Comparison of ENCODE assay signal across 1 cellular context in the genomic region with DNA sequence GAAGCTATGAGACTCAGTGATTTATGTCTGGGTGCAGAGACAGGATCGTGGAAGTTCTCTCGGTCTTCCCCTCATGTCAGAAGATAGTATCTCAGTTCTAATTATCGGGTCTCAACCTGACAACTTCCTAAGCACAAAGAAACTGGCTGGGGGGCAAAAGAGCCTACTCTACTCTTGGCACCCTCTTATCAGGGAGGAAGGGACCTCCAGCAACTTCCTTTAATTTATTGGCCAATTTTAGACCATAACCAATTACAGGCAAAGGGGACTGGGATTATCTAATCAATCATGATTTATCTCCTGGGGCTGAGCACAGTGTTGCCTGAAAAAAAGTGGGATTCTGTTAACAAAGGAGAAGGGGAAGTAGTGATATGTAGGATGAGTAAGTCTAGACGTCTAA.
A peak's percentile ranks its signal among the peaks of the same experiment; 100 is the strongest.
TF ChIP-seq lines count a peak whose summit lies in the region.

No MANE protein-coding gene starts in this region.

TF ChIP-seq in K562, 482 proteins besides CTCF, POLR2A, EP300 and RAD21 (continued from another document):
- TF ChIP-seq, protein P1, sequence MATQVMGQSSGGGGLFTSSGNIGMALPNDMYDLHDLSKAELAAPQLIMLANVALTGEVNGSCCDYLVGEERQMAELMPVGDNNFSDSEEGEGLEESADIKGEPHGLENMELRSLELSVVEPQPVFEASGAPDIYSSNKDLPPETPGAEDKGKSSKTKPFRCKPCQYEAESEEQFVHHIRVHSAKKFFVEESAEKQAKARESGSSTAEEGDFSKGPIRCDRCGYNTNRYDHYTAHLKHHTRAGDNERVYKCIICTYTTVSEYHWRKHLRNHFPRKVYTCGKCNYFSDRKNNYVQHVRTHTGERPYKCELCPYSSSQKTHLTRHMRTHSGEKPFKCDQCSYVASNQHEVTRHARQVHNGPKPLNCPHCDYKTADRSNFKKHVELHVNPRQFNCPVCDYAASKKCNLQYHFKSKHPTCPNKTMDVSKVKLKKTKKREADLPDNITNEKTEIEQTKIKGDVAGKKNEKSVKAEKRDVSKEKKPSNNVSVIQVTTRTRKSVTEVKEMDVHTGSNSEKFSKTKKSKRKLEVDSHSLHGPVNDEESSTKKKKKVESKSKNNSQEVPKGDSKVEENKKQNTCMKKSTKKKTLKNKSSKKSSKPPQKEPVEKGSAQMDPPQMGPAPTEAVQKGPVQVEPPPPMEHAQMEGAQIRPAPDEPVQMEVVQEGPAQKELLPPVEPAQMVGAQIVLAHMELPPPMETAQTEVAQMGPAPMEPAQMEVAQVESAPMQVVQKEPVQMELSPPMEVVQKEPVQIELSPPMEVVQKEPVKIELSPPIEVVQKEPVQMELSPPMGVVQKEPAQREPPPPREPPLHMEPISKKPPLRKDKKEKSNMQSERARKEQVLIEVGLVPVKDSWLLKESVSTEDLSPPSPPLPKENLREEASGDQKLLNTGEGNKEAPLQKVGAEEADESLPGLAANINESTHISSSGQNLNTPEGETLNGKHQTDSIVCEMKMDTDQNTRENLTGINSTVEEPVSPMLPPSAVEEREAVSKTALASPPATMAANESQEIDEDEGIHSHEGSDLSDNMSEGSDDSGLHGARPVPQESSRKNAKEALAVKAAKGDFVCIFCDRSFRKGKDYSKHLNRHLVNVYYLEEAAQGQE (CRISPR knock-in tag; IDR thresholded peaks at IDR 0.05; ENCODE audit: low read depth): no peak
- no peak for TF ChIP-seq KLF1 (tag; IDR thresholded peaks at IDR 0.05)
- TF ChIP-seq GABPA (tag; conservative IDR thresholded peaks at IDR 0.05; ENCODE audit: low read depth): 0 out of 2 replicates have a peak, but pooled peaks have one; percentile 8
- no peak for TF ChIP-seq ILF3 (IDR thresholded peaks at IDR 0.05; ENCODE audit: borderline replicate concordance)
- no peak for TF ChIP-seq ZNF668 (CRISPR knock-in tag; IDR thresholded peaks at IDR 0.05)
- TF ChIP-seq MAFK (IDR thresholded peaks at IDR 0.05; ENCODE audit: low read length): no peak
- TF ChIP-seq NRF1 (conservative IDR thresholded peaks at IDR 0.05 in 1 of 2, IDR thresholded peaks at IDR 0.05 in 1 of 2): no peak
- TF ChIP-seq, protein P2, sequence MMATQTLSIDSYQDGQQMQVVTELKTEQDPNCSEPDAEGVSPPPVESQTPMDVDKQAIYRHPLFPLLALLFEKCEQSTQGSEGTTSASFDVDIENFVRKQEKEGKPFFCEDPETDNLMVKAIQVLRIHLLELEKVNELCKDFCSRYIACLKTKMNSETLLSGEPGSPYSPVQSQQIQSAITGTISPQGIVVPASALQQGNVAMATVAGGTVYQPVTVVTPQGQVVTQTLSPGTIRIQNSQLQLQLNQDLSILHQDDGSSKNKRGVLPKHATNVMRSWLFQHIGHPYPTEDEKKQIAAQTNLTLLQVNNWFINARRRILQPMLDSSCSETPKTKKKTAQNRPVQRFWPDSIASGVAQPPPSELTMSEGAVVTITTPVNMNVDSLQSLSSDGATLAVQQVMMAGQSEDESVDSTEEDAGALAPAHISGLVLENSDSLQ (IDR thresholded peaks at IDR 0.05): peak; percentile 38; the same call in 1 of the 2 replicates
- TF ChIP-seq TEAD1 (CRISPR knock-in tag; IDR thresholded peaks at IDR 0.05): no peak
- no peak for TF ChIP-seq ZNF436 (CRISPR knock-in tag; IDR thresholded peaks at IDR 0.05)
- TF ChIP-seq, protein P3, sequence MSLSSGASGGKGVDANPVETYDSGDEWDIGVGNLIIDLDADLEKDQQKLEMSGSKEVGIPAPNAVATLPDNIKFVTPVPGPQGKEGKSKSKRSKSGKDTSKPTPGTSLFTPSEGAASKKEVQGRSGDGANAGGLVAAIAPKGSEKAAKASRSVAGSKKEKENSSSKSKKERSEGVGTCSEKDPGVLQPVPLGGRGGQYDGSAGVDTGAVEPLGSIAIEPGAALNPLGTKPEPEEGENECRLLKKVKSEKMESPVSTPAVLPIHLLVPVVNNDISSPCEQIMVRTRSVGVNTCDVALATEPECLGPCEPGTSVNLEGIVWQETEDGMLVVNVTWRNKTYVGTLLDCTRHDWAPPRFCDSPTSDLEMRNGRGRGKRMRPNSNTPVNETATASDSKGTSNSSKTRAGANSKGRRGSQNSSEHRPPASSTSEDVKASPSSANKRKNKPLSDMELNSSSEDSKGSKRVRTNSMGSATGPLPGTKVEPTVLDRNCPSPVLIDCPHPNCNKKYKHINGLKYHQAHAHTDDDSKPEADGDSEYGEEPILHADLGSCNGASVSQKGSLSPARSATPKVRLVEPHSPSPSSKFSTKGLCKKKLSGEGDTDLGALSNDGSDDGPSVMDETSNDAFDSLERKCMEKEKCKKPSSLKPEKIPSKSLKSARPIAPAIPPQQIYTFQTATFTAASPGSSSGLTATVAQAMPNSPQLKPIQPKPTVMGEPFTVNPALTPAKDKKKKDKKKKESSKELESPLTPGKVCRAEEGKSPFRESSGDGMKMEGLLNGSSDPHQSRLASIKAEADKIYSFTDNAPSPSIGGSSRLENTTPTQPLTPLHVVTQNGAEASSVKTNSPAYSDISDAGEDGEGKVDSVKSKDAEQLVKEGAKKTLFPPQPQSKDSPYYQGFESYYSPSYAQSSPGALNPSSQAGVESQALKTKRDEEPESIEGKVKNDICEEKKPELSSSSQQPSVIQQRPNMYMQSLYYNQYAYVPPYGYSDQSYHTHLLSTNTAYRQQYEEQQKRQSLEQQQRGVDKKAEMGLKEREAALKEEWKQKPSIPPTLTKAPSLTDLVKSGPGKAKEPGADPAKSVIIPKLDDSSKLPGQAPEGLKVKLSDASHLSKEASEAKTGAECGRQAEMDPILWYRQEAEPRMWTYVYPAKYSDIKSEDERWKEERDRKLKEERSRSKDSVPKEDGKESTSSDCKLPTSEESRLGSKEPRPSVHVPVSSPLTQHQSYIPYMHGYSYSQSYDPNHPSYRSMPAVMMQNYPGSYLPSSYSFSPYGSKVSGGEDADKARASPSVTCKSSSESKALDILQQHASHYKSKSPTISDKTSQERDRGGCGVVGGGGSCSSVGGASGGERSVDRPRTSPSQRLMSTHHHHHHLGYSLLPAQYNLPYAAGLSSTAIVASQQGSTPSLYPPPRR (CRISPR knock-in tag; IDR thresholded peaks at IDR 0.05; ENCODE audit: borderline replicate concordance): no peak
- no peak for TF ChIP-seq CREM (IDR thresholded peaks at IDR 0.05; ENCODE audit: low read depth)
- TF ChIP-seq, protein P4, sequence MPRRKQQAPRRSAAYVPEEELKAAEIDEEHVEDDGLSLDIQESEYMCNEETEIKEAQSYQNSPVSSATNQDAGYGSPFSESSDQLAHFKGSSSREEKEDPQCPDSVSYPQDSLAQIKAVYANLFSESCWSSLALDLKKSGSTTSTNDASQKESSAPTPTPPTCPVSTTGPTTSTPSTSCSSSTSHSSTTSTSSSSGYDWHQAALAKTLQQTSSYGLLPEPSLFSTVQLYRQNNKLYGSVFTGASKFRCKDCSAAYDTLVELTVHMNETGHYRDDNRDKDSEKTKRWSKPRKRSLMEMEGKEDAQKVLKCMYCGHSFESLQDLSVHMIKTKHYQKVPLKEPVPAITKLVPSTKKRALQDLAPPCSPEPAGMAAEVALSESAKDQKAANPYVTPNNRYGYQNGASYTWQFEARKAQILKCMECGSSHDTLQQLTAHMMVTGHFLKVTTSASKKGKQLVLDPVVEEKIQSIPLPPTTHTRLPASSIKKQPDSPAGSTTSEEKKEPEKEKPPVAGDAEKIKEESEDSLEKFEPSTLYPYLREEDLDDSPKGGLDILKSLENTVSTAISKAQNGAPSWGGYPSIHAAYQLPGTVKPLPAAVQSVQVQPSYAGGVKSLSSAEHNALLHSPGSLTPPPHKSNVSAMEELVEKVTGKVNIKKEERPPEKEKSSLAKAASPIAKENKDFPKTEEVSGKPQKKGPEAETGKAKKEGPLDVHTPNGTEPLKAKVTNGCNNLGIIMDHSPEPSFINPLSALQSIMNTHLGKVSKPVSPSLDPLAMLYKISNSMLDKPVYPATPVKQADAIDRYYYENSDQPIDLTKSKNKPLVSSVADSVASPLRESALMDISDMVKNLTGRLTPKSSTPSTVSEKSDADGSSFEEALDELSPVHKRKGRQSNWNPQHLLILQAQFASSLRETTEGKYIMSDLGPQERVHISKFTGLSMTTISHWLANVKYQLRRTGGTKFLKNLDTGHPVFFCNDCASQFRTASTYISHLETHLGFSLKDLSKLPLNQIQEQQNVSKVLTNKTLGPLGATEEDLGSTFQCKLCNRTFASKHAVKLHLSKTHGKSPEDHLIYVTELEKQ (CRISPR knock-in tag; IDR thresholded peaks at IDR 0.05): no peak
- peak; percentile 62; the same call in 1 of the 2 replicates for TF ChIP-seq SMARCE1 (IDR thresholded peaks at IDR 0.05)
- TF ChIP-seq, protein P5, sequence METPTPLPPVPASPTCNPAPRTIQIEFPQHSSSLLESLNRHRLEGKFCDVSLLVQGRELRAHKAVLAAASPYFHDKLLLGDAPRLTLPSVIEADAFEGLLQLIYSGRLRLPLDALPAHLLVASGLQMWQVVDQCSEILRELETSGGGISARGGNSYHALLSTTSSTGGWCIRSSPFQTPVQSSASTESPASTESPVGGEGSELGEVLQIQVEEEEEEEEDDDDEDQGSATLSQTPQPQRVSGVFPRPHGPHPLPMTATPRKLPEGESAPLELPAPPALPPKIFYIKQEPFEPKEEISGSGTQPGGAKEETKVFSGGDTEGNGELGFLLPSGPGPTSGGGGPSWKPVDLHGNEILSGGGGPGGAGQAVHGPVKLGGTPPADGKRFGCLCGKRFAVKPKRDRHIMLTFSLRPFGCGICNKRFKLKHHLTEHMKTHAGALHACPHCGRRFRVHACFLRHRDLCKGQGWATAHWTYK (CRISPR knock-in tag; IDR thresholded peaks at IDR 0.05): no peak
- TF ChIP-seq, protein P6, sequence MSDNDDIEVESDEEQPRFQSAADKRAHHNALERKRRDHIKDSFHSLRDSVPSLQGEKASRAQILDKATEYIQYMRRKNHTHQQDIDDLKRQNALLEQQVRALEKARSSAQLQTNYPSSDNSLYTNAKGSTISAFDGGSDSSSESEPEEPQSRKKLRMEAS (CRISPR knock-in tag; IDR thresholded peaks at IDR 0.05): no peak
- TF ChIP-seq ARID1B (IDR thresholded peaks at IDR 0.05): no peak
- TF ChIP-seq, protein P7, sequence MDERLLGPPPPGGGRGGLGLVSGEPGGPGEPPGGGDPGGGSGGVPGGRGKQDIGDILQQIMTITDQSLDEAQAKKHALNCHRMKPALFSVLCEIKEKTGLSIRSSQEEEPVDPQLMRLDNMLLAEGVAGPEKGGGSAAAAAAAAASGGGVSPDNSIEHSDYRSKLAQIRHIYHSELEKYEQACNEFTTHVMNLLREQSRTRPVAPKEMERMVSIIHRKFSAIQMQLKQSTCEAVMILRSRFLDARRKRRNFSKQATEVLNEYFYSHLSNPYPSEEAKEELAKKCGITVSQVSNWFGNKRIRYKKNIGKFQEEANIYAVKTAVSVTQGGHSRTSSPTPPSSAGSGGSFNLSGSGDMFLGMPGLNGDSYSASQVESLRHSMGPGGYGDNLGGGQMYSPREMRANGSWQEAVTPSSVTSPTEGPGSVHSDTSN (CRISPR knock-in tag; IDR thresholded peaks at IDR 0.05; ENCODE audit: low read depth): no peak
- TF ChIP-seq, protein P7 (tag; conservative IDR thresholded peaks at IDR 0.05; ENCODE audit: low read depth): peak; percentile 66
- TF ChIP-seq MTA1 (IDR thresholded peaks at IDR 0.05; ENCODE audit: borderline replicate concordance): peak; percentile 23; the same call in 1 of the 2 replicates
- no peak for TF ChIP-seq ETV5 (CRISPR knock-in tag; IDR thresholded peaks at IDR 0.05; ENCODE audit: low read depth)
- TF ChIP-seq ESRRB (CRISPR knock-in tag; IDR thresholded peaks at IDR 0.05; ENCODE audit: borderline replicate concordance): no peak
- no peak for TF ChIP-seq SP2 (IDR thresholded peaks at IDR 0.05; ENCODE audit: extremely low read depth, low read depth, low read length, poor library complexity, severe bottlenecking)
- no peak for TF ChIP-seq FIP1L1 (IDR thresholded peaks at IDR 0.05; ENCODE audit: low read depth, low read length, poor library complexity, severe bottlenecking)
- TF ChIP-seq ZNF444 (CRISPR knock-in tag; IDR thresholded peaks at IDR 0.05): no peak
- TF ChIP-seq MED1 (CRISPR knock-in tag; IDR thresholded peaks at IDR 0.05; ENCODE audit: borderline replicate concordance): no peak
- TF ChIP-seq RUNX1 (IDR thresholded peaks at IDR 0.05; ENCODE audit: low read depth): no peak
- TF ChIP-seq MAFF (IDR thresholded peaks at IDR 0.05; ENCODE audit: low read length): no peak
TF ChIP-seq in K562: peak in this region for 7.
